Comparison of ENCODE assay signal across 2 cellular contexts in the genomic region with DNA sequence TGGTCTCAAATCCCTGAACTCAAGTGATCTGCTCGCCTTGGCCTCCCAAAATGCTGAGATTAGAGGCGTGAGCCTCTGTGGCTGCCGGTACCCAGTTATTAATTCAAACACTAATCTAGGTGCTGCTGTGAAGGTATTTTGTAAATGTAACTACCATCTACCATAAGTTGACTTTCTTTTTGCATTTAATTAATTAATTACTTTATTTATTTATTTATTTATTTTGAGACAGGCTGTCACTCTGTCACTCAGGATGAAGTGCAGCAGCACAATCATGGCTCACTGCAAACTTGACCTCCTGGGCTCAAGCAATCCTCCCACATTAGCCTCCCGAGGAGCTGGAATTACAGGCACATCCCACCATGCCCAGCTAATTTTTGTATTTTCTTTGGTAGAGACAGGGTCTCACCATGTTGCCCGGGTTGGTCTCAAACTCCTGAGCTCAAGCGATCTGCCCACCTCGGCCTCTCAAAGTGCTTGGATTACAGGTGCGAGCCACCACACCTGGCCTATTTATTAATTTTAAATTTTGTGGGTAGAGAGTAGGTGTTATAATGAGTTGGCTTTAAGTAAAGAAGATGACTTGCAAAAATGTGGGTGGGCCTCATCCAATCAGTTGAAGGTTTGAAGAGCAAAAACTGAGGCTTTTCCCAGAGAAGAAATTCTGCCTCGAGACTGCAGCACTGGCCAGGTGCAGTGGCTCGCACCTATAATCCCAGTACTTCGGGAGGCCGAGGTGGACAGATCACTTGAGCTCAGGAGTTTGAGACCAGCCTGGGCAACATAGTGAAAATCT.
TF ChIP-seq lines count a peak whose summit lies in the region.

No MANE protein-coding gene starts in this region.

TF ChIP-seq in HepG2, 621 proteins besides CTCF, POLR2A, EP300 and RAD21:
- no peak for TF ChIP-seq ATF7 (IDR thresholded peaks at IDR 0.05)
- TF ChIP-seq ATF7 (CRISPR knock-in tag; IDR thresholded peaks at IDR 0.05), result no peak
- TF ChIP-seq NFE2L2 (IDR thresholded peaks at IDR 0.05; ENCODE audit: low read length), result peak; percentile 83

TF ChIP-seq in HEK293, 187 proteins besides CTCF, POLR2A, EP300 and RAD21 (continues in another document):
- TF ChIP-seq ZNF530 (tag by site-specific recombination; IDR thresholded peaks at IDR 0.05; ENCODE audit: low read depth) (0 out of 2 replicates have a peak, but pooled peaks have one; percentile 25), ZNF366 (tag by site-specific recombination; conservative IDR thresholded peaks at IDR 0.05) (no peak), ZBTB8A (tag by site-specific recombination; IDR thresholded peaks at IDR 0.05) (peak; percentile 51), ZNF138 (tag by site-specific recombination; IDR thresholded peaks at IDR 0.05; ENCODE audit: borderline replicate concordance) (0 out of 2 replicates have a peak, but pooled peaks have one; percentile 17), ZNF623 (tag by site-specific recombination; IDR thresholded peaks at IDR 0.05) (peak; percentile 53), ZNF558 (tag by site-specific recombination; IDR thresholded peaks at IDR 0.05) (no peak), ZNF747 (tag by site-specific recombination; IDR thresholded peaks at IDR 0.05) (no peak), ZNF549 (tag by site-specific recombination; IDR thresholded peaks at IDR 0.05) (no peak), ZNF654 (tag by site-specific recombination; IDR thresholded peaks at IDR 0.05; ENCODE audit: low read depth) (0 out of 2 replicates have a peak, but pooled peaks have one; percentile 9), ZNF548 (tag by site-specific recombination; IDR thresholded peaks at IDR 0.05) (no peak), ZNF10 (tag by site-specific recombination; IDR thresholded peaks at IDR 0.05) (peak; percentile 93), ZNF266 (tag by site-specific recombination; IDR thresholded peaks at IDR 0.05; ENCODE audit: low read depth) (0 out of 2 replicates have a peak, but pooled peaks have one; percentile 64), ZNF157 (tag by site-specific recombination; IDR thresholded peaks at IDR 0.05) (no peak), ZNF133 (tag by site-specific recombination; IDR thresholded peaks at IDR 0.05) (no peak), ZNF202 (tag by site-specific recombination; IDR thresholded peaks at IDR 0.05; ENCODE audit: borderline replicate concordance) (peak; percentile 39; the same call in 1 of the 2 replicates), ZNF404 (tag by site-specific recombination; IDR thresholded peaks at IDR 0.05) (peak; percentile 68; the same call in 1 of the 2 replicates), ZNF394 (tag by site-specific recombination; IDR thresholded peaks at IDR 0.05; ENCODE audit: borderline replicate concordance) (peak; percentile 78; the same call in 1 of the 2 replicates), ZBTB7A (tag by site-specific recombination; IDR thresholded peaks at IDR 0.05; ENCODE audit: low read depth) (no peak), ZNF514 (tag by site-specific recombination; IDR thresholded peaks at IDR 0.05) (no peak), ZNF555 (tag by site-specific recombination; conservative IDR thresholded peaks at IDR 0.05) (peak; percentile 43), ZFP3 (tag by site-specific recombination; IDR thresholded peaks at IDR 0.05; ENCODE audit: low read depth) (no peak), ZNF426 (tag by site-specific recombination; IDR thresholded peaks at IDR 0.05) (peak; percentile 51)
- TF ChIP-seq, protein P1, sequence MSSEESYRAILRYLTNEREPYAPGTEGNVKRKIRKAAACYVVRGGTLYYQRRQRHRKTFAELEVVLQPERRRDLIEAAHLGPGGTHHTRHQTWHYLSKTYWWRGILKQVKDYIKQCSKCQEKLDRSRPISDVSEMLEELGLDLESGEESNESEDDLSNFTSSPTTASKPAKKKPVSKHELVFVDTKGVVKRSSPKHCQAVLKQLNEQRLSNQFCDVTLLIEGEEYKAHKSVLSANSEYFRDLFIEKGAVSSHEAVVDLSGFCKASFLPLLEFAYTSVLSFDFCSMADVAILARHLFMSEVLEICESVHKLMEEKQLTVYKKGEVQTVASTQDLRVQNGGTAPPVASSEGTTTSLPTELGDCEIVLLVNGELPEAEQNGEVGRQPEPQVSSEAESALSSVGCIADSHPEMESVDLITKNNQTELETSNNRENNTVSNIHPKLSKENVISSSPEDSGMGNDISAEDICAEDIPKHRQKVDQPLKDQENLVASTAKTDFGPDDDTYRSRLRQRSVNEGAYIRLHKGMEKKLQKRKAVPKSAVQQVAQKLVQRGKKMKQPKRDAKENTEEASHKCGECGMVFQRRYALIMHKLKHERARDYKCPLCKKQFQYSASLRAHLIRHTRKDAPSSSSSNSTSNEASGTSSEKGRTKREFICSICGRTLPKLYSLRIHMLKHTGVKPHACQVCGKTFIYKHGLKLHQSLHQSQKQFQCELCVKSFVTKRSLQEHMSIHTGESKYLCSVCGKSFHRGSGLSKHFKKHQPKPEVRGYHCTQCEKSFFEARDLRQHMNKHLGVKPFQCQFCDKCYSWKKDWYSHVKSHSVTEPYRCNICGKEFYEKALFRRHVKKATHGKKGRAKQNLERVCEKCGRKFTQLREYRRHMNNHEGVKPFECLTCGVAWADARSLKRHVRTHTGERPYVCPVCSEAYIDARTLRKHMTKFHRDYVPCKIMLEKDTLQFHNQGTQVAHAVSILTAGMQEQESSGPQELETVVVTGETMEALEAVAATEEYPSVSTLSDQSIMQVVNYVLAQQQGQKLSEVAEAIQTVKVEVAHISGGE (tag by site-specific recombination; conservative IDR thresholded peaks at IDR 0.05; ENCODE audit: low read depth), result peak; percentile 53
- TF ChIP-seq, protein P2, sequence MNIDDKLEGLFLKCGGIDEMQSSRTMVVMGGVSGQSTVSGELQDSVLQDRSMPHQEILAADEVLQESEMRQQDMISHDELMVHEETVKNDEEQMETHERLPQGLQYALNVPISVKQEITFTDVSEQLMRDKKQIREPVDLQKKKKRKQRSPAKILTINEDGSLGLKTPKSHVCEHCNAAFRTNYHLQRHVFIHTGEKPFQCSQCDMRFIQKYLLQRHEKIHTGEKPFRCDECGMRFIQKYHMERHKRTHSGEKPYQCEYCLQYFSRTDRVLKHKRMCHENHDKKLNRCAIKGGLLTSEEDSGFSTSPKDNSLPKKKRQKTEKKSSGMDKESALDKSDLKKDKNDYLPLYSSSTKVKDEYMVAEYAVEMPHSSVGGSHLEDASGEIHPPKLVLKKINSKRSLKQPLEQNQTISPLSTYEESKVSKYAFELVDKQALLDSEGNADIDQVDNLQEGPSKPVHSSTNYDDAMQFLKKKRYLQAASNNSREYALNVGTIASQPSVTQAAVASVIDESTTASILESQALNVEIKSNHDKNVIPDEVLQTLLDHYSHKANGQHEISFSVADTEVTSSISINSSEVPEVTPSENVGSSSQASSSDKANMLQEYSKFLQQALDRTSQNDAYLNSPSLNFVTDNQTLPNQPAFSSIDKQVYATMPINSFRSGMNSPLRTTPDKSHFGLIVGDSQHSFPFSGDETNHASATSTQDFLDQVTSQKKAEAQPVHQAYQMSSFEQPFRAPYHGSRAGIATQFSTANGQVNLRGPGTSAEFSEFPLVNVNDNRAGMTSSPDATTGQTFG (tag by site-specific recombination; IDR thresholded peaks at IDR 0.05; ENCODE audit: borderline replicate concordance), result no peak
- TF ChIP-seq, protein P3, sequence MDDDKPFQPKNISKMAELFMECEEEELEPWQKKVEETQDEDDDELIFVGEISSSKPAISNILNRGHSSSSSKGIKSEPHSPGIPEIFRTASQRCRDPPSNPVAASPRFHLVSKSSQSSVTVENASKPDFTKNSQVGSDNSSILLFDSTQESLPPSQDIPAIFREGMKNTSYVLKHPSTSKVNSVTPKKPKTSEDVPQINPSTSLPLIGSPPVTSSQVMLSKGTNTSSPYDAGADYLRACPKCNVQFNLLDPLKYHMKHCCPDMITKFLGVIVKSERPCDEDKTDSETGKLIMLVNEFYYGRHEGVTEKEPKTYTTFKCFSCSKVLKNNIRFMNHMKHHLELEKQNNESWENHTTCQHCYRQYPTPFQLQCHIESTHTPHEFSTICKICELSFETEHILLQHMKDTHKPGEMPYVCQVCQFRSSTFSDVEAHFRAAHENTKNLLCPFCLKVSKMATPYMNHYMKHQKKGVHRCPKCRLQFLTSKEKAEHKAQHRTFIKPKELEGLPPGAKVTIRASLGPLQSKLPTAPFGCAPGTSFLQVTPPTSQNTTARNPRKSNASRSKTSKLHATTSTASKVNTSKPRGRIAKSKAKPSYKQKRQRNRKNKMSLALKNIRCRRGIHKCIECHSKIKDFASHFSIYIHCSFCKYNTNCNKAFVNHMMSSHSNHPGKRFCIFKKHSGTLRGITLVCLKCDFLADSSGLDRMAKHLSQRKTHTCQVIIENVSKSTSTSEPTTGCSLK (tag by site-specific recombination; IDR thresholded peaks at IDR 0.05), result no peak
- TF ChIP-seq, protein P4, sequence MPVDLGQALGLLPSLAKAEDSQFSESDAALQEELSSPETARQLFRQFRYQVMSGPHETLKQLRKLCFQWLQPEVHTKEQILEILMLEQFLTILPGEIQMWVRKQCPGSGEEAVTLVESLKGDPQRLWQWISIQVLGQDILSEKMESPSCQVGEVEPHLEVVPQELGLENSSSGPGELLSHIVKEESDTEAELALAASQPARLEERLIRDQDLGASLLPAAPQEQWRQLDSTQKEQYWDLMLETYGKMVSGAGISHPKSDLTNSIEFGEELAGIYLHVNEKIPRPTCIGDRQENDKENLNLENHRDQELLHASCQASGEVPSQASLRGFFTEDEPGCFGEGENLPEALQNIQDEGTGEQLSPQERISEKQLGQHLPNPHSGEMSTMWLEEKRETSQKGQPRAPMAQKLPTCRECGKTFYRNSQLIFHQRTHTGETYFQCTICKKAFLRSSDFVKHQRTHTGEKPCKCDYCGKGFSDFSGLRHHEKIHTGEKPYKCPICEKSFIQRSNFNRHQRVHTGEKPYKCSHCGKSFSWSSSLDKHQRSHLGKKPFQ (tag by site-specific recombination; IDR thresholded peaks at IDR 0.05), result no peak
- TF ChIP-seq, protein P5, sequence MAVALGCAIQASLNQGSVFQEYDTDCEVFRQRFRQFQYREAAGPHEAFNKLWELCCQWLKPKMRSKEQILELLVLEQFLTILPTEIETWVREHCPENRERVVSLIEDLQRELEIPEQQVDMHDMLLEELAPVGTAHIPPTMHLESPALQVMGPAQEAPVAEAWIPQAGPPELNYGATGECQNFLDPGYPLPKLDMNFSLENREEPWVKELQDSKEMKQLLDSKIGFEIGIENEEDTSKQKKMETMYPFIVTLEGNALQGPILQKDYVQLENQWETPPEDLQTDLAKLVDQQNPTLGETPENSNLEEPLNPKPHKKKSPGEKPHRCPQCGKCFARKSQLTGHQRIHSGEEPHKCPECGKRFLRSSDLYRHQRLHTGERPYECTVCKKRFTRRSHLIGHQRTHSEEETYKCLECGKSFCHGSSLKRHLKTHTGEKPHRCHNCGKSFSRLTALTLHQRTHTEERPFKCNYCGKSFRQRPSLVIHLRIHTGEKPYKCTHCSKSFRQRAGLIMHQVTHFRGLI (tag by site-specific recombination; IDR thresholded peaks at IDR 0.05), result no peak
- TF ChIP-seq, protein P6, sequence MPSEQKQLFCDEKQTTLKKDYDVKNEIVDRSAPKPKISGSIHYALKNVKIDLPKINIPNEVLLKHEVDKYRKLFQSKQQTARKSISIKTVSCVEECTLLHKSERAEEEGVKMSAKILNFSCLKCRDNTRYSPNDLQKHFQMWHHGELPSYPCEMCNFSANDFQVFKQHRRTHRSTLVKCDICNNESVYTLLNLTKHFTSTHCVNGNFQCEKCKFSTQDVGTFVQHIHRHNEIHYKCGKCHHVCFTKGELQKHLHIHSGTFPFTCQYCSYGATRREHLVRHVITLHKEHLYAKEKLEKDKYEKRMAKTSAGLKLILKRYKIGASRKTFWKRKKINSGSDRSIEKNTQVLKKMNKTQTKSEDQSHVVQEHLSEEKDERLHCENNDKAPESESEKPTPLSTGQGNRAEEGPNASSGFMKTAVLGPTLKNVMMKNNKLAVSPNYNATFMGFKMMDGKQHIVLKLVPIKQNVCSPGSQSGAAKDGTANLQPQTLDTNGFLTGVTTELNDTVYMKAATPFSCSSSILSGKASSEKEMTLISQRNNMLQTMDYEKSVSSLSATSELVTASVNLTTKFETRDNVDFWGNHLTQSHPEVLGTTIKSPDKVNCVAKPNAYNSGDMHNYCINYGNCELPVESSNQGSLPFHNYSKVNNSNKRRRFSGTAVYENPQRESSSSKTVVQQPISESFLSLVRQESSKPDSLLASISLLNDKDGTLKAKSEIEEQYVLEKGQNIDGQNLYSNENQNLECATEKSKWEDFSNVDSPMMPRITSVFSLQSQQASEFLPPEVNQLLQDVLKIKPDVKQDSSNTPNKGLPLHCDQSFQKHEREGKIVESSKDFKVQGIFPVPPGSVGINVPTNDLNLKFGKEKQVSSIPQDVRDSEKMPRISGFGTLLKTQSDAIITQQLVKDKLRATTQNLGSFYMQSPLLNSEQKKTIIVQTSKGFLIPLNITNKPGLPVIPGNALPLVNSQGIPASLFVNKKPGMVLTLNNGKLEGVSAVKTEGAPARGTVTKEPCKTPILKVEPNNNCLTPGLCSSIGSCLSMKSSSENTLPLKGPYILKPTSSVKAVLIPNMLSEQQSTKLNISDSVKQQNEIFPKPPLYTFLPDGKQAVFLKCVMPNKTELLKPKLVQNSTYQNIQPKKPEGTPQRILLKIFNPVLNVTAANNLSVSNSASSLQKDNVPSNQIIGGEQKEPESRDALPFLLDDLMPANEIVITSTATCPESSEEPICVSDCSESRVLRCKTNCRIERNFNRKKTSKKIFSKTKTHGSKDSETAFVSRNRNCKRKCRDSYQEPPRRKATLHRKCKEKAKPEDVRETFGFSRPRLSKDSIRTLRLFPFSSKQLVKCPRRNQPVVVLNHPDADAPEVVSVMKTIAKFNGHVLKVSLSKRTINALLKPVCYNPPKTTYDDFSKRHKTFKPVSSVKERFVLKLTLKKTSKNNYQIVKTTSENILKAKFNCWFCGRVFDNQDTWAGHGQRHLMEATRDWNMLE (tag by site-specific recombination; conservative IDR thresholded peaks at IDR 0.05; ENCODE audit: low read depth), result peak; percentile 74
- TF ChIP-seq, protein P7, sequence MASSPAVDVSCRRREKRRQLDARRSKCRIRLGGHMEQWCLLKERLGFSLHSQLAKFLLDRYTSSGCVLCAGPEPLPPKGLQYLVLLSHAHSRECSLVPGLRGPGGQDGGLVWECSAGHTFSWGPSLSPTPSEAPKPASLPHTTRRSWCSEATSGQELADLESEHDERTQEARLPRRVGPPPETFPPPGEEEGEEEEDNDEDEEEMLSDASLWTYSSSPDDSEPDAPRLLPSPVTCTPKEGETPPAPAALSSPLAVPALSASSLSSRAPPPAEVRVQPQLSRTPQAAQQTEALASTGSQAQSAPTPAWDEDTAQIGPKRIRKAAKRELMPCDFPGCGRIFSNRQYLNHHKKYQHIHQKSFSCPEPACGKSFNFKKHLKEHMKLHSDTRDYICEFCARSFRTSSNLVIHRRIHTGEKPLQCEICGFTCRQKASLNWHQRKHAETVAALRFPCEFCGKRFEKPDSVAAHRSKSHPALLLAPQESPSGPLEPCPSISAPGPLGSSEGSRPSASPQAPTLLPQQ (tag by site-specific recombination; IDR thresholded peaks at IDR 0.05), result no peak
